27 cellular contexts compared by ENCODE assay signal in the genomic region with DNA sequence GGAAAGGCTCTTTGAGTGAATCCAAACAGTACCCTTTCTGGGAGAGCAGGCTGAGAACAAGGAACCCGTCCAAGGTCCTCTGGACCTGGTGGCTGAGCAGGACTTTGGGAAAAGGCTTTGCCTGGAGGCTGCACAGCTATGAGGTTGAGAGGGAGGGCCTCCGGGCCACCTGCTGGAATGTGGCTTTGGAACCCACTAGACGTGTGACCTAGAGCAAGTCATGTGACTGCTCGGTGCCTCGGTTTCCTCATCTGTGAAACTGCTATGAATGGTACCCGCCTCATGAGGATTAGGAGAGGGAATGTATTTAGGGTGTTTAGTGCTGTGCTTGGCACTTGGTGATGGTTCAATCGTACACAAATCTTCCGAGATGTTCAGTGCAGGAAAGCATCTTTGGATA.
"Had no signal": no experiment of that assay in that cellular context is flagged by ENCODE, and none has a peak within 500 bp of the region (broad histone marks: within the 10 kb centered on the region; RNA-seq: fewer than 3 reads in every experiment).

No MANE protein-coding gene starts in this region.

- H3K36me3 ChIP-seq: neutrophil, pancreas, right lobe of liver, sigmoid colon, suprapubic skin, tibial artery, transverse colon, vagina had no signal

- FAIRE-seq: pancreas, small intestine, urothelium cell line had no signal

- H3K27ac ChIP-seq: neutrophil, pancreas, psoas muscle, right lobe of liver, sigmoid colon, suprapubic skin, testis, tibial artery, transverse colon, vagina had no signal

- H3K9me3 ChIP-seq: neutrophil, pancreas, psoas muscle, right lobe of liver, sigmoid colon, suprapubic skin, testis, tibial artery, transverse colon, vagina had no signal

- DNase-seq: nephron progenitor cell; nucleus accumbens; right cardiac atrium; sigmoid colon; small intestine; stimulated activated CD4-positive, alpha-beta T cell treated with anti-CD3 and anti-CD28 coated beads, Interleukin-12 subunit alpha, Interleukin-12 subunit beta, amount 100 ng/mL, for 4 hours; stimulated activated CD4-positive, alpha-beta T cell treated with anti-CD3 and anti-CD28 coated beads, Interleukin-1b, Interleukin-23, amount 100 ng/mL, for 48 hours; stimulated activated CD4-positive, alpha-beta T cell treated with anti-CD3 and anti-CD28 coated beads, Interleukin-4, amount 100 ng/mL, for 1 hour; stimulated activated CD4-positive, alpha-beta T cell treated with anti-CD3 and anti-CD28 coated beads, Interleukin-4, amount 100 ng/mL, for 4 hours; stimulated activated CD8-positive, alpha-beta memory T cell treated with anti-CD3 and anti-CD28 coated beads, Interleukin-4, amount 100 ng/mL, for 48 hours; stimulated activated naive CD4-positive, alpha-beta T cell; stimulated activated naive CD8-positive, alpha-beta T cell treated with anti-CD3 and anti-CD28 coated beads, Interleukin-15, amount 100 ng/mL, for 72 hours; stimulated activated naive CD8-positive, alpha-beta T cell treated with anti-CD3 and anti-CD28 coated beads, Interleukin-15, Interleukin-2, amounts not matched to agents 100 U/mL and 50 U/mL, for 24 hours; substantia nigra; testis; tibial artery; transverse colon had no signal

- H3K4me3 ChIP-seq: pancreas, psoas muscle, right lobe of liver, sigmoid colon, suprapubic skin, testis, tibial artery, transverse colon, vagina had no signal

- ATAC-seq: naive thymus-derived CD8-positive, alpha-beta T cell; natural killer cell treated with Interleukin-12 subunit alpha and Interleukin-12 subunit beta and Interleukin-15 and Interleukin-18, amount 100 ng/mL, for 72 hours; pancreas; psoas muscle; right cardiac atrium; right lobe of liver; stimulated activated memory B cell treated with anti-CD40 and anti-IgM and Interleukin-4, amounts not matched to agents 10 μg/mL and 1 μg/mL and 100 μg/mL, for 72 hours; stimulated activated naive CD8-positive, alpha-beta T cell treated with anti-CD3 and anti-CD28 coated beads, Interleukin-15, amount 100 ng/mL, for 72 hours; stimulated activated naive CD8-positive, alpha-beta T cell treated with anti-CD3 and anti-CD28 coated beads, Interleukin-15, Interleukin-2, amounts not matched to agents 100 U/mL and 50 U/mL, for 24 hours had no signal

- H3K27me3 ChIP-seq: pancreas, right lobe of liver, sigmoid colon, testis, tibial artery, transverse colon, vagina had no signal

- H3K4me1 ChIP-seq: psoas muscle, testis had no signal
